19 cellular contexts compared by ENCODE assay signal in the genomic region with DNA sequence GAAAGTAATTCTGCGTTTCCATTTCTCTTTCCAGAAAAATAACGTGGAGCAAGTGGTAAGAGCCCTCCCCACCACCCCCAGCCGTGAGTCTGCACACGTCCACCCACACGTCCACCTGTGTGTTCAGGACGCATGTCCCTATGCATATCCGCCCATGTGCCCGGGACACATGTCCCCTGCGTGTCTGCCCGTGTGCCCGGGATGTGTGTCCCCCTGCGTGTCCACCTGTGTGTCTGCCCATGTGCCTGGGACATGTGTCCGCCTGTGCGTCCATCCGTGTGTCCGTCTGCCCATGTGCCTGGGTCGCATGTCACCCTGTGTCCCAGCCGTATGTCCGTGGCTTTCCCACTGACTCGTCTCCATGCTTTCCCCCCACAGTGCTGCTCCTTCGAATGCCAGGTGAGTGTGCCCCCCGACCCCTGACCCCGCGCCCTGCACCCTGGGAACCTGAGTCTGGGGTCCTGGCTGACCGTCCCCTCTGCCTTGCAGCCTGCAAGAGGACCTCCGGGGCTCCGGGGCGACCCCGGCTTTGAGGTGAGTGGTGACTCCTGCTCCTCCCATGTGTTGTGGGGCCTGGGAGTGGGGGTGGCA. TPM values are rescaled to one million over a fixed set of nuclear protein-coding genes. Genes with fewer than 3 reads are reported as not detected.
DNase-seq lines count a peak whose midpoint lies in the region; ATAC-seq, FAIRE-seq and TF ChIP-seq lines count a peak whose summit lies in the region.
"Had no signal": no experiment of that assay in that cellular context is flagged by ENCODE, and none has a peak within 500 bp of the region (broad histone marks: within the 10 kb centered on the region; RNA-seq: fewer than 3 reads in every experiment).

No MANE protein-coding gene starts in this region.

- 14% methylated on average over 28 of the region's 29 CpGs for WGBS in K562 (ENCODE audit: insufficient coverage, low coverage, missing lambda C conversion rate)
- WGBS in HepG2 (ENCODE audit: low lambda C conversion rate) = 87% methylated on average over 29 of the region's 29 CpGs

- H3K9me3 ChIP-seq in HEK293 (ENCODE audit: control insufficient read depth, insufficient read depth, low read depth, low read length) (no peaks in the 10 kb centered on the region), K562 (replicated peaks; ENCODE audit: control insufficient read depth, insufficient read depth, low read depth, low read length) (no peaks in the 10 kb centered on the region; the same call in 1 of the 2 replicates), HepG2 (ENCODE audit: low read length) (no peaks in the 10 kb centered on the region), stomach smooth muscle (ENCODE audit: control insufficient read depth in 2 of 2, low read length in 2 of 2) (no peaks in the 10 kb centered on the region)
- H3K9me3 ChIP-seq: BLaER1 treated with 17β-estradiol and CSF1 and Interleukin-3, amounts not matched to agents 10 nM and 100 nM; gastrocnemius medialis; SJSA1; thyroid gland had no signal

- H3K4me1 ChIP-seq in HEK293 (ENCODE audit: control insufficient read depth, insufficient read depth, low read length) (peaks cover 2% of the 10 kb centered on the region; the same call in 1 of the 2 replicates), K562 (replicated peaks in 1 of 2; ENCODE audit: control insufficient read depth in 2 of 2, insufficient read depth in 2 of 2, low read length in 2 of 2) (peaks cover 0 to 60% of the 10 kb centered on the region in 2 experiments; a peak in 2 of 5 replicates), HepG2 (ENCODE audit: insufficient read depth, low read length) (peaks cover 7% of the 10 kb centered on the region), stomach smooth muscle (ENCODE audit: control insufficient read depth, insufficient read depth, low read length) (peaks cover 62% of the 10 kb centered on the region)

- CTCF ChIA-PET in HEK293 (lab: Yijun Ruan, JAX) = no interaction called here
- CTCF ChIA-PET in K562 (lab: Yijun Ruan, JAX; ENCODE audit: low intra/inter-chr PET ratio) = interaction anchor here (0.5 kb wide), 1 partner anchor 14 kb away, joined by 3 read pairs; no protein-coding TSS in a partner anchor
- CTCF ChIA-PET in HepG2 (lab: Yijun Ruan, JAX; ENCODE audit: low intra/inter-chr PET ratio, low total read pairs) = no interaction called here

- peaks cover 10 to 61% of the 10 kb centered on the region in 2 experiments; a peak in 2 of 3 replicates for H3K36me3 ChIP-seq in HEK293 (ENCODE audit: control insufficient read depth in 2 of 2, insufficient read depth in 1 of 2, low read length in 2 of 2)
- no peaks in the 10 kb centered on the region for H3K36me3 ChIP-seq in K562 (ENCODE audit: control insufficient read depth, insufficient read depth, low read length)
- no peaks in the 10 kb centered on the region for H3K36me3 ChIP-seq in HepG2 (replicated peaks in 1 of 2; ENCODE audit: control insufficient read depth in 1 of 2, insufficient read depth in 2 of 2, low read length in 2 of 2)
- H3K36me3 ChIP-seq in stomach smooth muscle (ENCODE audit: control insufficient read depth in 2 of 2, insufficient read depth in 2 of 2, low read length in 2 of 2) = peaks cover 49% of the 10 kb centered on the region in 2 donors
- H3K36me3 ChIP-seq: BLaER1 treated with 17β-estradiol and CSF1 and Interleukin-3, amounts not matched to agents 10 nM and 100 nM had no signal

- intact Hi-C loops in K562 (cut with micrococcal nuclease) (no loop called here), HepG2 (cut with micrococcal nuclease; ENCODE audit: unreplicated experiment) (no loop called here)

- TF ChIP-seq CTCF in HEK293 (tag by site-specific recombination; IDR thresholded peaks at IDR 0.05) = no peak
- no peak for TF ChIP-seq CTCF in K562 (IDR thresholded peaks at IDR 0.05 in 2 of 3, conservative IDR thresholded peaks at IDR 0.05 in 1 of 3; ENCODE audit: insufficient read depth in 2 of 3, low read depth in 1 of 3, low read length in 3 of 3)
- no peak for TF ChIP-seq CTCF in HepG2 (CRISPR knock-in tag; IDR thresholded peaks at IDR 0.05)

- no peak for DNase-seq in K562 (ENCODE audit: extremely low read depth in 1 of 4, low spot score in 3 of 4)
- no peak for DNase-seq in HepG2 (ENCODE audit: low spot score)
- no peak for DNase-seq in NK-92 (lab: John Stamatoyannopoulos, UW; ENCODE audit: unreplicated experiment)
- DNase-seq in NCI-H2029 (lab: John Stamatoyannopoulos, UW) = no peak
- DNase-seq: activated CD4-positive, alpha-beta memory T cell treated with anti-CD3 and anti-CD28 coated beads for 36 hours; DMS 273 treated with DMSO at 0.1 percent for 48 hours; HFFc6; NCI-H187 treated with DMSO at 0.1 percent for 48 hours; NCI-H510A treated with DMSO at 0.1 percent for 48 hours; T-helper 9 cell; thyroid gland had no signal

- no peak for ATAC-seq in K562
- no peak for ATAC-seq in HepG2
- no peak for ATAC-seq in GM18870 (IDR thresholded peaks at IDR 0.05; ENCODE audit: unreplicated experiment)
- ATAC-seq: gastrocnemius medialis; naive thymus-derived CD8-positive, alpha-beta T cell had no signal

- H2AFZ ChIP-seq in K562 (ENCODE audit: low read depth, low read length) (no peak overlapping the region), HepG2 (ENCODE audit: low read length) (no peak overlapping the region)

- no TSS peak for BruUV-seq in K562 (replicated peaks; lab: Mats Ljungman, UMichigan)
- BruUV-seq in HepG2 (replicated peaks; lab: Mats Ljungman, UMichigan) = no TSS peak

- no peak overlapping the region for H3K9ac ChIP-seq in K562 (ENCODE audit: insufficient read depth in 1 of 2, low read depth in 2 of 2, low read length in 2 of 2)
- no peak overlapping the region for H3K9ac ChIP-seq in HepG2 (ENCODE audit: insufficient read depth, low read depth, low read length)
- H3K9ac ChIP-seq in stomach smooth muscle (ENCODE audit: low read length in 2 of 2) = no peak overlapping the region
- H3K9ac ChIP-seq: BLaER1 treated with 17β-estradiol and CSF1 and Interleukin-3, amounts not matched to agents 10 nM and 100 nM had no signal

- TF ChIP-seq POLR2A in K562 (conservative IDR thresholded peaks at IDR 0.05) = no peak
- TF ChIP-seq POLR2A in HepG2 (IDR thresholded peaks at IDR 0.05; ENCODE audit: insufficient read depth in 1 of 2, low read depth in 2 of 2, low read length in 2 of 2) = no peak

- H3K79me2 ChIP-seq in K562 (ENCODE audit: control insufficient read depth, insufficient read depth, low read length) = no peaks in the 10 kb centered on the region
- H3K79me2 ChIP-seq in HepG2 (ENCODE audit: insufficient read depth, low read length) = no peaks in the 10 kb centered on the region

- POLR2A ChIA-PET in HEK293 (lab: Yijun Ruan, JAX) (no interaction called here), K562 (lab: Yijun Ruan, JAX) (no interaction called here), HepG2 (lab: Yijun Ruan, JAX) (no interaction called here)

- H3K27me3 ChIP-seq in K562 (ENCODE audit: control insufficient read depth in 2 of 2, insufficient read depth in 2 of 2, low read length in 2 of 2) (peaks cover 43 to 81% of the 10 kb centered on the region in 2 experiments), HepG2 (ENCODE audit: control insufficient read depth in 1 of 2, insufficient read depth in 2 of 2, low read length in 2 of 2) (peaks cover 3 to 9% of the 10 kb centered on the region in 2 experiments; a peak in 4 of 5 replicates), stomach smooth muscle (ENCODE audit: control insufficient read depth in 1 of 2, insufficient read depth in 2 of 2, low read length in 2 of 2) (no peaks in the 10 kb centered on the region)
- H3K27me3 ChIP-seq: gastrocnemius medialis, SJSA1, thyroid gland had no signal

- TF ChIP-seq RAD21 in K562 (CRISPR knock-in tag; conservative IDR thresholded peaks at IDR 0.05 in 1 of 2, IDR thresholded peaks at IDR 0.05 in 1 of 2) (no peak), HepG2 (CRISPR knock-in tag; IDR thresholded peaks at IDR 0.05) (no peak)

- TF ChIP-seq EP300 in K562 (IDR thresholded peaks at IDR 0.05; ENCODE audit: low read length) = no peak
- TF ChIP-seq EP300 in HepG2 (IDR thresholded peaks at IDR 0.05; ENCODE audit: low read depth in 2 of 2, low read length in 2 of 2) = no peak
- TF ChIP-seq EP300 in HepG2 (CRISPR knock-in tag; IDR thresholded peaks at IDR 0.05; ENCODE audit: borderline replicate concordance) = no peak

- FAIRE-seq in K562 (lab: Jason Lieb, UNC) (no peak), HepG2 (lab: Jason Lieb, UNC) (no peak)

- H3K9me1 ChIP-seq in K562 (ENCODE audit: control insufficient read depth, insufficient read depth, low read length) = peaks cover 2% of the 10 kb centered on the region

- in situ Hi-C loops in K562 (cut with MboI) = no loop called here
- in situ Hi-C loops in HepG2 (cut with HindIII; ENCODE audit: extremely low pct_ligation_motif_present, low pct_unique_long_range_greater_than_20kb) = no loop called here

- H4K20me1 ChIP-seq in K562 (replicated peaks; ENCODE audit: control insufficient read depth, insufficient read depth, low read length) (peaks cover 9% of the 10 kb centered on the region; the same call in 1 of the 2 replicates), HepG2 (ENCODE audit: insufficient read depth, low read length) (no peaks in the 10 kb centered on the region)

- H3K4me2 ChIP-seq in K562 (ENCODE audit: insufficient read depth, low read length) = no peak overlapping the region
- H3K4me2 ChIP-seq in HepG2 (ENCODE audit: low read depth, low read length) = no peak overlapping the region
- H3K4me2 ChIP-seq: BLaER1 treated with 17β-estradiol and CSF1 and Interleukin-3, amounts not matched to agents 10 nM and 100 nM had no signal

- H3K27ac ChIP-seq in HEK293 (ENCODE audit: extremely low read depth, low read depth, low read length) (no peak overlapping the region), K562 (ENCODE audit: extremely low read depth, low read depth, low read length) (no peak overlapping the region), HepG2 (ENCODE audit: extremely low read length, insufficient read depth, low read length) (no peak overlapping the region), stomach smooth muscle (ENCODE audit: low read length) (peak overlapping the region; percentile 89)
- H3K27ac ChIP-seq: BLaER1 treated with 17β-estradiol and CSF1 and Interleukin-3, amounts not matched to agents 10 nM and 100 nM; SJSA1; thyroid gland had no signal

- no peak overlapping the region for H3K4me3 ChIP-seq in HEK293 (ENCODE audit: low read depth, low read length)
- no peak overlapping the region for H3K4me3 ChIP-seq in K562
- no peak overlapping the region for H3K4me3 ChIP-seq in HepG2 (replicated peaks in 1 of 3; ENCODE audit: insufficient read depth in 1 of 3, low read depth in 2 of 3, low read length in 3 of 3)
- no peak overlapping the region for H3K4me3 ChIP-seq in stomach smooth muscle (ENCODE audit: low read length in 2 of 2)
- H3K4me3 ChIP-seq: BLaER1 treated with 17β-estradiol and CSF1 and Interleukin-3, amounts not matched to agents 10 nM and 100 nM; gastrocnemius medialis; SJSA1; thyroid gland had no signal

RNA-seq across cellular contexts. Expression of gene COL6A1, which starts 5.6 kb away (rescaled TPM):
- total RNA-seq in K562 (2011; cell fraction: chromatin; rRNA removed; ENCODE audit: low replicate concordance) = 0.32 and 1.5 TPM in 2 replicates
- 1.7 and 3.8 TPM in 2 replicates for total RNA-seq in K562 (2011; cell fraction: nucleolus; rRNA removed)
- total RNA-seq in K562 (2011; cell fraction: nucleoplasm; rRNA removed) = 1.2 and 1.4 TPM in 2 replicates
- total RNA-seq in K562 (2014; rRNA removed) (0.14 and 0.53 TPM in 2 replicates), K562 (2014; rRNA removed; fragmentation: Illumina TruSeq; extraction: Trizol) (0.13 TPM in 1 of 2 replicates, not detected in the other), K562 (2015; rRNA removed; fragmentation: Illumina TruSeq; extraction: Trizol) (0.04 and 0.14 TPM in 2 replicates), K562 (2021) (1.2 and 1.3 TPM in 2 replicates), HepG2 (2016; rRNA removed; fragmentation: Illumina TruSeq; extraction: Trizol) (0.46 and 3.1 TPM in 2 replicates)
- polyA plus RNA-seq in K562 (2011; rRNA removed) (0.10 and 0.39 TPM in 2 replicates), K562 (2014; fragmentation: Illumina TruSeq; extraction: Trizol) (0.07 and 0.21 TPM in 2 replicates), K562 (2014; fragmentation: Nextera tagmentation; extraction: Ambion mirVana) (not detected), K562 (2014; rRNA removed) (0.50 and 0.76 TPM in 2 replicates), HepG2 (2011; rRNA removed) (4.8 and 9.8 TPM in 2 replicates)
- 0.21 and 0.48 TPM in 2 replicates for polyA plus RNA-seq in K562 (2011; cell fraction: cytosol; rRNA removed)
- 3.8 and 4.4 TPM in 2 replicates for polyA plus RNA-seq in K562 (2011; cell fraction: nucleus; rRNA removed)
- 0.57 and 1.5 TPM in 2 replicates for polyA plus RNA-seq in K562 (2012)
- not detected in 2 replicates for polyA minus RNA-seq in K562 (2011; rRNA and poly(A)+ RNA removed)
- polyA minus RNA-seq in K562 (2011; cell fraction: cytosol; rRNA and poly(A)+ RNA removed) = 1.5 TPM in 1 of 2 replicates, not detected in the other
- polyA minus RNA-seq in K562 (2011; cell fraction: nucleus; rRNA and poly(A)+ RNA removed) = 0.40 and 1.2 TPM in 2 replicates
- total RNA-seq in HepG2 (2016; cell fraction: cytosol; rRNA removed; fragmentation: Illumina TruSeq; extraction: Trizol; ENCODE audit: low read depth) = 0.09 and 0.40 TPM in 2 replicates
- 0.55 and 4.3 TPM in 2 replicates for total RNA-seq in HepG2 (2016; cell fraction: insoluble cytoplasmic fraction; rRNA removed; fragmentation: Illumina TruSeq; extraction: Trizol)
- total RNA-seq in HepG2 (2016; cell fraction: membrane; rRNA removed; fragmentation: Illumina TruSeq; extraction: Trizol) = 0.28 and 0.41 TPM in 2 replicates
- 4.1 and 6.4 TPM in 2 replicates for total RNA-seq in HepG2 (2016; cell fraction: nucleus; rRNA removed; fragmentation: Illumina TruSeq; extraction: Trizol)
- polyA plus RNA-seq in HepG2 (2011; cell fraction: cytosol; rRNA removed) = 2.4 TPM in 2 replicates
- 190 and 201 TPM in 2 replicates for polyA plus RNA-seq in HepG2 (2011; cell fraction: nucleus; rRNA removed)
- polyA plus RNA-seq in HepG2 (2012) = 10.0 and 14.2 TPM in 2 replicates
- polyA plus RNA-seq in HepG2 (2016; cell fraction: cytosol; fragmentation: Illumina TruSeq; extraction: Trizol; ENCODE audit: low read depth) = 0.17 TPM in 2 replicates
- polyA plus RNA-seq in HepG2 (2016; cell fraction: insoluble cytoplasmic fraction; fragmentation: Illumina TruSeq; extraction: Trizol; ENCODE audit: low read depth) = 0.58 and 1.7 TPM in 2 replicates
- 0.13 and 0.28 TPM in 2 replicates for polyA plus RNA-seq in HepG2 (2016; cell fraction: membrane; fragmentation: Illumina TruSeq; extraction: Trizol; ENCODE audit: low read depth)
- 20.5 and 25.0 TPM in 2 replicates for polyA plus RNA-seq in HepG2 (2016; cell fraction: nucleus; fragmentation: Illumina TruSeq; extraction: Trizol; ENCODE audit: insufficient read depth, low read depth)
- 0.07 and 11.2 TPM in 2 replicates for polyA minus RNA-seq in HepG2 (2011; rRNA and poly(A)+ RNA removed; ENCODE audit: low replicate concordance)
- polyA minus RNA-seq in HepG2 (2011; cell fraction: cytosol; rRNA and poly(A)+ RNA removed) = 1.1 and 1.8 TPM in 2 replicates
- polyA minus RNA-seq in HepG2 (2011; cell fraction: nucleus; rRNA and poly(A)+ RNA removed) = 3.9 and 6.7 TPM in 2 replicates
- polyA plus RNA-seq: IgD-negative memory B cell had no signal
